ENCODE assay signal across 3 cellular contexts in genomic region chr2:225980372-225980771, GRCh38.
"Had no signal": no experiment of that assay in that cellular context is flagged by ENCODE, and none has a peak within 500 bp of the region (broad histone marks: within the 10 kb centered on the region; RNA-seq: fewer than 3 reads in every experiment).

No MANE protein-coding gene starts in this region.

- ATAC-seq: GM12878 had no signal

- H3K4me3 ChIP-seq: GM12878 had no signal

- DNase-seq: GDM1, GF-D8 had no signal
